In genomic region chr12:107064243-107064642, GRCh38 we compare ENCODE assay signal across 10 cellular contexts.
"Had no signal": no experiment of that assay in that cellular context is flagged by ENCODE, and none has a peak within 500 bp of the region (broad histone marks: within the 10 kb centered on the region; RNA-seq: fewer than 3 reads in every experiment).

No MANE protein-coding gene starts in this region.

- ATAC-seq: HCT116 had no signal

- H3K4me2 ChIP-seq: KMS-11 had no signal

- H3K9ac ChIP-seq: GM23248, KMS-11 had no signal

- DNase-seq: GM23248, GOT3, H7, HFFc6, IMR-90, KBM-7 had no signal

- H3K9me3 ChIP-seq: HAP-1 had no signal

- H3K36me3 ChIP-seq: HAP-1 had no signal

- H3K27ac ChIP-seq: GM23248, HL-60, KMS-11 had no signal

- H3K4me3 ChIP-seq: GM23248, HAP-1 had no signal

- H3K4me3 Mint-ChIP-seq: HFFc6 had no signal

- H3K27ac Mint-ChIP-seq: HFFc6 had no signal

- H2AFZ ChIP-seq: GM23248 had no signal
